Comparison of ENCODE assay signal across 13 cellular contexts in genomic region chr7:6533893-6534804, GRCh38. TPM values are rescaled to one million over a fixed set of nuclear protein-coding genes. Genes with fewer than 3 reads are reported as not detected.
A peak's percentile ranks its signal among the peaks of the same experiment; 100 is the strongest.
DNase-seq lines count a peak whose midpoint lies in the region; ATAC-seq and TF ChIP-seq lines count a peak whose summit lies in the region.
"Had no signal": no experiment of that assay in that cellular context is flagged by ENCODE, and none has a peak within 500 bp of the region (broad histone marks: within the 10 kb centered on the region; RNA-seq: fewer than 3 reads in every experiment).

No MANE protein-coding gene starts in this region.

- H3K27ac ChIP-seq in heart right ventricle, result no peak overlapping the region

- peak overlapping the region; percentile 19 to 46 for H3K4me3 Mint-ChIP-seq in activated T-cell treated with anti-CD3 and anti-CD28 coated beads, Interleukin-2, amount 50 U/mL, for 72 hours
- H3K4me3 Mint-ChIP-seq: nephron progenitor cell had no signal

- 44 to 46% methylated on average over 19 of the region's 19 CpGs for WGBS in heart right ventricle, 2 donors

- no peak for TF ChIP-seq CTCF in heart right ventricle (IDR thresholded peaks at IDR 0.05)

- DNase-seq in activated T-cell treated with anti-CD3 and anti-CD28 coated beads, Interleukin-2, amount 50 U/mL, for 72 hours, result peak; percentile 32 to 58
- DNase-seq in stimulated activated CD4-positive, alpha-beta T cell treated with anti-CD3 and anti-CD28 coated beads, Interleukin-2, amount 100 ng/mL, for 24 hours, result peak; percentile 31 to 57
- DNase-seq in heart right ventricle, result no peak
- DNase-seq in NCI-H146 treated with DMSO at 0.1 percent for 48 hours (lab: John Stamatoyannopoulos, UW; ENCODE audit: unreplicated experiment), result no peak
- no peak for DNase-seq in pons (ENCODE audit: low spot score)
- DNase-seq: caudate nucleus, DMS79 treated with DMSO at 0.1 percent for 48 hours, kidney, nephron progenitor cell had no signal

- H3K27ac Mint-ChIP-seq in activated T-cell treated with anti-CD3 and anti-CD28 coated beads, Interleukin-2, amount 50 U/mL, for 72 hours, result no peak overlapping the region
- H3K27ac Mint-ChIP-seq: nephron progenitor cell had no signal

- no peaks in the 10 kb centered on the region for H3K36me3 ChIP-seq in heart right ventricle

- H3K4me1 ChIP-seq in heart right ventricle, result peaks cover 0 to 18% (median 16%) of the 10 kb centered on the region in 9 donors

- intact Hi-C loops in heart right ventricle (cut with DNase I), result no loop called here

- peaks cover 37% of the 10 kb centered on the region for H3K27me3 Mint-ChIP-seq in activated T-cell treated with anti-CD3 and anti-CD28 coated beads, Interleukin-2, amount 50 U/mL, for 72 hours (ENCODE audit: low read depth)

- peaks cover 8% of the 10 kb centered on the region for H3K4me1 Mint-ChIP-seq in activated T-cell treated with anti-CD3 and anti-CD28 coated beads, Interleukin-2, amount 50 U/mL, for 72 hours (ENCODE audit: low read depth)

- ATAC-seq in GM18502 (IDR thresholded peaks at IDR 0.05; ENCODE audit: poor library complexity, unreplicated experiment) (peak; percentile 34), HG02571 (IDR thresholded peaks at IDR 0.05; ENCODE audit: unreplicated experiment) (peak; percentile 54), heart right ventricle (no peak)
- peak in 1 of 2 donors; percentile 53 for ATAC-seq in activated T-cell treated with anti-CD3 and anti-CD28 coated beads, Interleukin-2, amount 50 U/mL, for 72 hours (replicated peaks in 1 of 2)

- H3K27me3 ChIP-seq in heart right ventricle, result peaks cover 8 to 96% (median 80%) of the 10 kb centered on the region in 7 donors

- no peaks in the 10 kb centered on the region for H3K36me3 Mint-ChIP-seq in activated T-cell treated with anti-CD3 and anti-CD28 coated beads, Interleukin-2, amount 50 U/mL, for 72 hours (ENCODE audit: insufficient read depth in 2 of 2)

- no peaks in the 10 kb centered on the region for H3K9me3 ChIP-seq in heart right ventricle

- H3K4me3 ChIP-seq in heart right ventricle, result no peak overlapping the region

- no peaks in the 10 kb centered on the region for H3K9me3 Mint-ChIP-seq in activated T-cell treated with anti-CD3 and anti-CD28 coated beads, Interleukin-2, amount 50 U/mL, for 72 hours
- H3K9me3 Mint-ChIP-seq: nephron progenitor cell had no signal

RNA-seq across cellular contexts. Expression of gene GRID2IP, which starts 17.1 kb away (rescaled TPM):
- under 1 TPM; 0.28 to 0.29 TPM for total RNA-seq in activated T-cell treated with anti-CD3 and anti-CD28 coated beads, Interleukin-2, amount 50 U/mL, for 72 hours
- under 1 TPM in 1 of 10 donors, not detected in 9; 0.11 TPM for total RNA-seq in heart right ventricle
- under 1 TPM; 0.01 to 0.15 TPM for polyA plus RNA-seq in heart right ventricle
- total RNA-seq: H4, MCF 10A had no signal

RNA-seq across cellular contexts. Expression of gene ZDHHC4, which starts 43.1 kb away (rescaled TPM):
- total RNA-seq in activated T-cell treated with anti-CD3 and anti-CD28 coated beads, Interleukin-2, amount 50 U/mL, for 72 hours, result 10 to 100 TPM; 48.5 to 48.9 TPM
- 10 to 100 TPM; 29.7 to 53.5 (median 43.3) TPM for total RNA-seq in heart right ventricle
- 10 to 100 TPM; 25.5 to 54.2 TPM for polyA plus RNA-seq in heart right ventricle

RNA-seq across cellular contexts. Expression of gene KDELR2, which starts 50.2 kb away (rescaled TPM):
- 10 to 100 TPM; 64.9 to 88.0 TPM for total RNA-seq in activated T-cell treated with anti-CD3 and anti-CD28 coated beads, Interleukin-2, amount 50 U/mL, for 72 hours
- 10 to 100 TPM; 38.8 to 78.4 (median 46.6) TPM for total RNA-seq in heart right ventricle
- 10 to 100 TPM; 29.3 to 92.4 TPM for polyA plus RNA-seq in heart right ventricle

RNA-seq across cellular contexts. Expression of gene INTS15, which starts 55.7 kb away (rescaled TPM):
- 10 to 100 TPM; 32.5 to 33.4 TPM for total RNA-seq in activated T-cell treated with anti-CD3 and anti-CD28 coated beads, Interleukin-2, amount 50 U/mL, for 72 hours
- total RNA-seq in heart right ventricle, result 10 to 100 TPM in 9 of 10 donors, 1 to 10 TPM in 1; 9.8 to 22.0 (median 13.5) TPM
- 10 to 100 TPM; 10.2 to 12.7 TPM for polyA plus RNA-seq in heart right ventricle

Comparison
In these comparisons a context has a peak if more than half of its experiments do, and no peak if none do; other contexts are left out.
1. ATAC-seq: peak in GM18502 (single experiment) and HG02571 (single experiment); none in heart right ventricle (0 of 8).
2. DNase-seq: peak in activated T-cell treated with anti-CD3 and anti-CD28 coated beads, Interleukin-2, amount 50 U/mL, for 72 hours (2 of 2) and stimulated activated CD4-positive, alpha-beta T cell treated with anti-CD3 and anti-CD28 coated beads, Interleukin-2, amount 100 ng/mL, for 24 hours (2 of 2); none in heart right ventricle (0 of 2), NCI-H146 treated with DMSO at 0.1 percent for 48 hours (single experiment) and pons (single experiment).